In genomic region chr9:83965350-83966208, GRCh38 we compare ENCODE assay signal across 8 cellular contexts. TPM values are rescaled to one million over a fixed set of nuclear protein-coding genes. Genes with fewer than 3 reads are reported as not detected.
A peak's percentile ranks its signal among the peaks of the same experiment; 100 is the strongest.
DNase-seq lines count a peak whose midpoint lies in the region; ATAC-seq and TF ChIP-seq lines count a peak whose summit lies in the region.

No MANE protein-coding gene starts in this region.

- WGBS in psoas muscle, 3 donors = 45 to 47% (median 46%) methylated on average over 11 of the region's 11 CpGs

- intact Hi-C loops in psoas muscle (cut with DNase I) = no loop called here

- TF ChIP-seq CTCF in chondrocyte (IDR thresholded peaks at IDR 0.05) (no peak), psoas muscle (IDR thresholded peaks at IDR 0.05) (no peak)

- H3K9me3 ChIP-seq in psoas muscle = no peaks in the 10 kb centered on the region

- no peaks in the 10 kb centered on the region for H3K9me3 Mint-ChIP-seq in chondrocyte (ENCODE audit: low read depth)

- H3K27me3 Mint-ChIP-seq in chondrocyte (ENCODE audit: low read depth) = no peaks in the 10 kb centered on the region

- peaks cover 3 to 44% of the 10 kb centered on the region in 2 donors for H3K36me3 ChIP-seq in psoas muscle (ENCODE audit: insufficient read depth in 1 of 2, low read depth in 1 of 2)

- no peak overlapping the region for H3K4me3 ChIP-seq in psoas muscle

- ATAC-seq in psoas muscle (peak; percentile 31 to 61 (median 48)), GM19035 (IDR thresholded peaks at IDR 0.05; ENCODE audit: unreplicated experiment) (no peak)

- H3K4me1 ChIP-seq in psoas muscle = no peaks in the 10 kb centered on the region

- peak overlapping the region; percentile 97 for H3K27ac Mint-ChIP-seq in chondrocyte (ENCODE audit: unreplicated experiment)

- peaks cover 53% of the 10 kb centered on the region for H3K4me1 Mint-ChIP-seq in chondrocyte (ENCODE audit: low read depth)

- H3K4me3 Mint-ChIP-seq in chondrocyte (ENCODE audit: unreplicated experiment) = no peak overlapping the region

- DNase-seq in NCI-H446 treated with DMSO at 0.1 percent for 48 hours (lab: John Stamatoyannopoulos, UW) = peak; percentile 8
- no peak for DNase-seq in NCI-H446 (lab: John Stamatoyannopoulos, UW)
- peak; percentile 2 for DNase-seq in NCI-H510A (lab: John Stamatoyannopoulos, UW)
- no peak for DNase-seq in chondrocyte (ENCODE audit: low spot score)
- DNase-seq in psoas muscle = no peak
- no peak for DNase-seq in COLO668 (lab: John Stamatoyannopoulos, UW; ENCODE audit: unreplicated experiment)
- no peak for DNase-seq in NCI-H345 (lab: John Stamatoyannopoulos, UW)

- no peaks in the 10 kb centered on the region for H3K27me3 ChIP-seq in psoas muscle (ENCODE audit: insufficient read depth in 3 of 3, low read length in 2 of 3)

- no peak overlapping the region for H3K27ac ChIP-seq in psoas muscle

- H3K36me3 Mint-ChIP-seq in chondrocyte (ENCODE audit: low read depth) = peaks cover 32% of the 10 kb centered on the region

RNA-seq across cellular contexts. Expression of gene HNRNPK, which starts 14.4 kb away (rescaled TPM):
- 387 to 419 TPM (median 392 TPM) in 3 replicates for total RNA-seq in chondrocyte
- total RNA-seq in psoas muscle = 100 to 1,000 TPM; 253 to 369 (median 344) TPM
- polyA plus RNA-seq in psoas muscle = 100 to 1,000 TPM; 241 to 337 (median 327) TPM

RNA-seq across cellular contexts. Expression of gene RMI1, which starts 15.0 kb away (rescaled TPM):
- 7.7 to 9.1 TPM (median 7.9 TPM) in 3 replicates for total RNA-seq in chondrocyte
- total RNA-seq in psoas muscle = 1 to 10 TPM; 3.9 to 4.5 (median 4.1) TPM
- polyA plus RNA-seq in psoas muscle = 10 to 100 TPM in 1 of 3 donors, 1 to 10 TPM in 2; 2.4 to 15.1 (median 2.8) TPM

RNA-seq across cellular contexts. Expression of gene KIF27, which starts 44.3 kb away (rescaled TPM):
- total RNA-seq in chondrocyte = 2.7 to 4.4 TPM (median 3.1 TPM) in 3 replicates
- total RNA-seq in psoas muscle = 1 to 10 TPM; 1.8 to 3.8 (median 2.7) TPM
- polyA plus RNA-seq in psoas muscle = 1 to 10 TPM in 2 of 3 donors, under 1 TPM in 1; 0.73 to 1.4 (median 1.0) TPM

Comparison
In these comparisons a context has a peak if more than half of its experiments do, and no peak if none do; other contexts are left out.
1. DNase-seq: peak in NCI-H446 treated with DMSO at 0.1 percent for 48 hours (single experiment) and NCI-H510A (single experiment); none in NCI-H446 (0 of 2), chondrocyte (single experiment), psoas muscle (0 of 2), COLO668 (single experiment) and NCI-H345 (single experiment).